ENCODE assay signal across 12 cellular contexts in genomic region chr1:226733876-226734414, GRCh38. TPM values are rescaled to one million over a fixed set of nuclear protein-coding genes. Genes with fewer than 3 reads are reported as not detected.
DNase-seq lines count a peak whose midpoint lies in the region; ATAC-seq lines count a peak whose summit lies in the region.
"Had no signal": no experiment of that assay in that cellular context is flagged by ENCODE, and none has a peak within 500 bp of the region (broad histone marks: within the 10 kb centered on the region; RNA-seq: fewer than 3 reads in every experiment).

No MANE protein-coding gene starts in this region.

- H3K4me3 Mint-ChIP-seq in activated CD4-positive, alpha-beta T cell treated with anti-CD3 and anti-CD28 coated beads for 36 hours = peak overlapping the region; percentile 88
- H3K4me3 Mint-ChIP-seq in activated CD4-positive, alpha-beta memory T cell treated with anti-CD3 and anti-CD28 coated beads, Interleukin-2, amount 10 ng/mL, durations not matched to agents 7 days and 5 days = peak overlapping the region; percentile 87
- peak overlapping the region; percentile 78 to 91 for H3K4me3 Mint-ChIP-seq in stimulated activated naive CD8-positive, alpha-beta T cell treated with anti-CD3 and anti-CD28 coated beads, Interleukin-15, amount 100 ng/mL, for 72 hours

- H3K9me3 Mint-ChIP-seq in activated CD4-positive, alpha-beta T cell treated with anti-CD3 and anti-CD28 coated beads for 36 hours (ENCODE audit: low read depth) = no peaks in the 10 kb centered on the region
- no peaks in the 10 kb centered on the region for H3K9me3 Mint-ChIP-seq in activated CD4-positive, alpha-beta memory T cell treated with anti-CD3 and anti-CD28 coated beads, Interleukin-2, amount 10 ng/mL, durations not matched to agents 7 days and 5 days
- H3K9me3 Mint-ChIP-seq in stimulated activated naive CD8-positive, alpha-beta T cell treated with anti-CD3 and anti-CD28 coated beads, Interleukin-15, amount 100 ng/mL, for 72 hours = no peaks in the 10 kb centered on the region

- POLR2A ChIA-PET in activated CD4-positive, alpha-beta T cell treated with anti-CD3 and anti-CD28 coated beads for 36 hours (lab: Charles Lee) = interaction anchor here (0.6 kb wide), 1 partner anchor 75 kb away, joined by 4 read pairs; no protein-coding TSS in a partner anchor
- POLR2A ChIA-PET in activated CD4-positive, alpha-beta memory T cell treated with anti-CD3 and anti-CD28 coated beads, Interleukin-2, amount 10 ng/mL, durations not matched to agents 7 days and 5 days (lab: Charles Lee) = interaction anchor here (0.8 to 1.4 kb wide), 6 partner anchors 46 to 100 kb away, joined by 3 to 4 read pairs (median 3); no protein-coding TSS in a partner anchor

- peak overlapping the region; percentile 69 for H3K27ac Mint-ChIP-seq in activated CD4-positive, alpha-beta T cell treated with anti-CD3 and anti-CD28 coated beads for 36 hours
- peak overlapping the region; percentile 36 for H3K27ac Mint-ChIP-seq in activated CD4-positive, alpha-beta memory T cell treated with anti-CD3 and anti-CD28 coated beads, Interleukin-2, amount 10 ng/mL, durations not matched to agents 7 days and 5 days
- H3K27ac Mint-ChIP-seq in stimulated activated naive CD8-positive, alpha-beta T cell treated with anti-CD3 and anti-CD28 coated beads, Interleukin-15, amount 100 ng/mL, for 72 hours = peak overlapping the region in 1 of 2 donors; percentile 75

- intact Hi-C loops in activated CD4-positive, alpha-beta T cell treated with anti-CD3 and anti-CD28 coated beads for 36 hours (cut with DNase I, micrococcal nuclease) = loop anchor here in 1 of 2 experiments (10.0 kb wide), 1 partner anchor 669 kb away; the partner anchor contains the start of gene H3-3A
- intact Hi-C loops in right cardiac atrium (cut with DNase I) = loop anchor here in 2 of 4 donors (10.0 kb wide), 2 partner anchors 91 to 99 kb away; no protein-coding TSS in a partner anchor

- CTCF ChIA-PET in activated CD4-positive, alpha-beta T cell treated with anti-CD3 and anti-CD28 coated beads for 36 hours (lab: Charles Lee) = interaction anchor here (0.6 to 2.0 kb wide), 13 partner anchors 11 to 163 kb away, joined by 3 to 5 read pairs (median 3); no protein-coding TSS in a partner anchor
- CTCF ChIA-PET in activated CD4-positive, alpha-beta memory T cell treated with anti-CD3 and anti-CD28 coated beads, Interleukin-2, amount 10 ng/mL, durations not matched to agents 7 days and 5 days (lab: Charles Lee) = interaction anchor here (0.6 to 2.3 kb wide), 10 partner anchors 10 to 309 kb away, joined by 3 to 10 read pairs (median 4); no protein-coding TSS in a partner anchor

- peaks cover 61% of the 10 kb centered on the region for H3K36me3 Mint-ChIP-seq in activated CD4-positive, alpha-beta T cell treated with anti-CD3 and anti-CD28 coated beads for 36 hours (ENCODE audit: low read depth)
- peaks cover 72% of the 10 kb centered on the region for H3K36me3 Mint-ChIP-seq in activated CD4-positive, alpha-beta memory T cell treated with anti-CD3 and anti-CD28 coated beads, Interleukin-2, amount 10 ng/mL, durations not matched to agents 7 days and 5 days (ENCODE audit: low read depth)

- ATAC-seq in activated CD4-positive, alpha-beta T cell treated with anti-CD3 and anti-CD28 coated beads for 36 hours = no peak
- no peak for ATAC-seq in right cardiac atrium
- no peak for ATAC-seq in stimulated activated naive CD8-positive, alpha-beta T cell treated with anti-CD3 and anti-CD28 coated beads, Interleukin-15, amount 100 ng/mL, for 72 hours

- H3K27me3 ChIP-seq in right cardiac atrium (ENCODE audit: control insufficient read depth, insufficient read depth) = no peaks in the 10 kb centered on the region

- H3K27ac ChIP-seq in right cardiac atrium (ENCODE audit: low read length) = no peak overlapping the region

- no peaks in the 10 kb centered on the region for H3K9me3 ChIP-seq in right cardiac atrium (ENCODE audit: control insufficient read depth, low read length)

- peaks cover 1% of the 10 kb centered on the region for H3K4me1 ChIP-seq in right cardiac atrium (ENCODE audit: control insufficient read depth, insufficient read depth, low read length)

- no peaks in the 10 kb centered on the region for H3K27me3 Mint-ChIP-seq in activated CD4-positive, alpha-beta T cell treated with anti-CD3 and anti-CD28 coated beads for 36 hours
- no peaks in the 10 kb centered on the region for H3K27me3 Mint-ChIP-seq in activated CD4-positive, alpha-beta memory T cell treated with anti-CD3 and anti-CD28 coated beads, Interleukin-2, amount 10 ng/mL, durations not matched to agents 7 days and 5 days
- H3K27me3 Mint-ChIP-seq in stimulated activated naive CD8-positive, alpha-beta T cell treated with anti-CD3 and anti-CD28 coated beads, Interleukin-15, amount 100 ng/mL, for 72 hours = no peaks in the 10 kb centered on the region

- WGBS in right cardiac atrium = 70% methylated on average over 5 of the region's 5 CpGs

- peak overlapping the region; percentile 40 for H3K4me3 ChIP-seq in right cardiac atrium (ENCODE audit: low read length)

- no peak for DNase-seq in activated CD4-positive, alpha-beta T cell treated with anti-CD3 and anti-CD28 coated beads for 36 hours
- no peak for DNase-seq in activated CD4-positive, alpha-beta T cell treated with anti-CD3 and anti-CD28 coated beads, Interleukin-2, amount 50 U/mL, for 4 hours
- DNase-seq in activated CD4-positive, alpha-beta memory T cell treated with anti-CD3 and anti-CD28 coated beads, Interleukin-2, amount 10 ng/mL, durations not matched to agents 7 days and 5 days = no peak
- DNase-seq in right cardiac atrium (no peak), SIG-M5 treated with dmso at 0.1 percent for 504 hours (lab: John Stamatoyannopoulos, UW; ENCODE audit: unreplicated experiment) (no peak), activated gamma-delta T cell treated with Interleukin-2 at 50 U/mL for 16 hours (no peak), HT-29 (ENCODE audit: low spot score) (no peak)
- no peak for DNase-seq in stimulated activated naive CD8-positive, alpha-beta T cell treated with anti-CD3 and anti-CD28 coated beads, Interleukin-15, amount 100 ng/mL, for 72 hours
- DNase-seq: activated gamma-delta T cell, mammary epithelial cell, NCI-H226, trophoblast cell had no signal

- H3K4me1 Mint-ChIP-seq in activated CD4-positive, alpha-beta T cell treated with anti-CD3 and anti-CD28 coated beads for 36 hours = peaks cover 55% of the 10 kb centered on the region
- H3K4me1 Mint-ChIP-seq in activated CD4-positive, alpha-beta memory T cell treated with anti-CD3 and anti-CD28 coated beads, Interleukin-2, amount 10 ng/mL, durations not matched to agents 7 days and 5 days = peaks cover 72% of the 10 kb centered on the region
- peaks cover 49% of the 10 kb centered on the region for H3K4me1 Mint-ChIP-seq in stimulated activated naive CD8-positive, alpha-beta T cell treated with anti-CD3 and anti-CD28 coated beads, Interleukin-15, amount 100 ng/mL, for 72 hours

RNA-seq across cellular contexts. Expression of gene ITPKB, which starts 5.1 kb away (rescaled TPM):
- 10 to 100 TPM; 31.0 to 31.9 TPM for total RNA-seq in activated CD4-positive, alpha-beta T cell treated with anti-CD3 and anti-CD28 coated beads for 36 hours
- 10 to 100 TPM; 43.6 to 44.4 TPM for total RNA-seq in activated CD4-positive, alpha-beta memory T cell treated with anti-CD3 and anti-CD28 coated beads, Interleukin-2, amount 10 ng/mL, durations not matched to agents 7 days and 5 days
- total RNA-seq in right cardiac atrium = 10 to 100 TPM in 2 of 4 donors, 1 to 10 TPM in 2; 9.6 to 15.4 (median 11.1) TPM
- 9.6 TPM for polyA plus RNA-seq in right cardiac atrium
- total RNA-seq in HT-29 (2014; rRNA removed; shearing (Covaris generic)) = 2.9 and 3.7 TPM in 2 replicates
